ENCODE assay signal across 1 cellular context in genomic region chr10:88254091-88254490, GRCh38.
TF ChIP-seq lines count a peak whose summit lies in the region.

No MANE protein-coding gene starts in this region.

TF ChIP-seq in HCT116, 20 proteins besides CTCF, POLR2A, EP300 and RAD21 (continued from another document):
- peak; percentile 42; the same call in 1 of the 2 replicates for TF ChIP-seq SRF (IDR thresholded peaks at IDR 0.05; ENCODE audit: low read depth)
- no peak for TF ChIP-seq ZFX (IDR thresholded peaks at IDR 0.05)
- TF ChIP-seq EZH2phosphoT487 (IDR thresholded peaks at IDR 0.05; ENCODE audit: borderline replicate concordance): no peak
- TF ChIP-seq CEBPB (IDR thresholded peaks at IDR 0.05; ENCODE audit: low read depth): peak; percentile 69
- peak; percentile 89 for TF ChIP-seq JUND (IDR thresholded peaks at IDR 0.05)
- TF ChIP-seq SP1 (IDR thresholded peaks at IDR 0.05; ENCODE audit: low read depth): peak; percentile 83
